Comparison of ENCODE assay signal across 8 cellular contexts in the genomic region with DNA sequence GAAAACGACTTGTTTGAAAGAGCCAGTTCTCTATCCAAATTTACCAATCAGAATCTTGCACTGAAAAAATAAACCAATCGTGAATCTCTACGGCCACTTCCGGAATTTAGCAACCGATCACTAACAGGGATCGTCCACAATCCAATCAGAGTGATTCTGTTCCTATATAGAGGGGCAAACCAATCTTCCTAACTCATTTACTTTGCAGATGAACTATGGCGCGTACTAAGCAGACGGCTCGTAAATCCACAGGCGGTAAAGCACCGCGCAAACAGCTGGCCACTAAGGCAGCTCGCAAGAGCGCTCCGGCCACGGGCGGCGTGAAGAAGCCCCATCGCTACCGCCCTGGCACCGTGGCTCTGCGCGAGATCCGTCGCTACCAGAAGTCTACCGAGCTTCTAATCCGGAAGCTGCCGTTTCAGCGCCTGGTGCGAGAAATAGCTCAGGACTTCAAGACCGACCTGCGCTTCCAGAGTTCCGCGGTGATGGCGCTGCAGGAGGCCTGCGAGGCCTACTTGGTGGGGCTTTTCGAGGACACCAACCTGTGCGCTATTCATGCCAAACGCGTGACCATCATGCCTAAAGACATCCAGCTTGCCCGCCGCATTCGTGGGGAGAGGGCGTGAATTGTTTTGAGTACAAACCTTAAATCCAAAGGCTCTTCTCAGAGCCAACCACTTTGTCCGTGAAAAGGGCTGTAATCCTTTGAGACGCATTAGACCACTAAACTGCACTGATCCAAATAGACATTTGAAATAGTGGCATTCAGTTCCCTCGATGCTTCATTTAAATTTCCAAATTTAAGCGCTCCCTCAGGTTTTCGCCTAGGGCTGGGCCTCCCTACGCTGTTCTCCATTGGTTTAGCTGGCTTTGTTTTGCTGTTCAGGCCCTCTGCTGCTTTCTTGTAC.
A peak's percentile ranks its signal among the peaks of the same experiment; 100 is the strongest.
DNase-seq lines count a peak whose midpoint lies in the region; ATAC-seq and TF ChIP-seq lines count a peak whose summit lies in the region.

No MANE protein-coding gene starts in this region.

- H3K9me3 Mint-ChIP-seq in activated CD4-positive, alpha-beta T cell treated with anti-CD3 and anti-CD28 coated beads, Interleukin-2, amount 10 ng/mL, durations not matched to agents 24 days and 14 days: no peaks in the 10 kb centered on the region
- H3K9me3 Mint-ChIP-seq in activated naive CD4-positive, alpha-beta T cell treated with anti-CD3 and anti-CD28 coated beads, Interleukin-2, amount 10 ng/mL, durations not matched to agents 7 days and 5 days: no peaks in the 10 kb centered on the region

- peak overlapping the region; percentile 74 to 90 for H3K4me3 ChIP-seq in duodenal mucosa (ENCODE audit: low read depth in 1 of 2, low read length in 2 of 2)
- peak overlapping the region; percentile 52 for H3K4me3 ChIP-seq in lower lobe of right lung
- H3K4me3 ChIP-seq in uterus: peak overlapping the region; percentile 42 to 48

- peaks cover 2% of the 10 kb centered on the region for H3K36me3 Mint-ChIP-seq in activated CD4-positive, alpha-beta T cell treated with anti-CD3 and anti-CD28 coated beads, Interleukin-2, amount 10 ng/mL, durations not matched to agents 24 days and 14 days (ENCODE audit: low read depth)
- peaks cover 11% of the 10 kb centered on the region for H3K36me3 Mint-ChIP-seq in activated naive CD4-positive, alpha-beta T cell treated with anti-CD3 and anti-CD28 coated beads, Interleukin-2, amount 10 ng/mL, durations not matched to agents 7 days and 5 days

- H3K27me3 ChIP-seq in duodenal mucosa (ENCODE audit: control insufficient read depth in 1 of 2, insufficient read depth in 2 of 2, low read length in 2 of 2) (no peaks in the 10 kb centered on the region), lower lobe of right lung (ENCODE audit: low read depth) (peaks cover 66% of the 10 kb centered on the region), uterus (peaks cover 0 to 5% of the 10 kb centered on the region in 2 donors)

- H3K27ac ChIP-seq in duodenal mucosa (ENCODE audit: low read depth, low read length): no peak overlapping the region
- no peak overlapping the region for H3K27ac ChIP-seq in lower lobe of right lung
- peak overlapping the region; percentile 86 to 88 for H3K27ac ChIP-seq in uterus

- no peak for TF ChIP-seq POLR2A in uterus (IDR thresholded peaks at IDR 0.05)

- peaks cover 27% of the 10 kb centered on the region for H3K4me1 Mint-ChIP-seq in activated CD4-positive, alpha-beta T cell treated with anti-CD3 and anti-CD28 coated beads, Interleukin-2, amount 10 ng/mL, durations not matched to agents 24 days and 14 days
- H3K4me1 Mint-ChIP-seq in activated naive CD4-positive, alpha-beta T cell treated with anti-CD3 and anti-CD28 coated beads, Interleukin-2, amount 10 ng/mL, durations not matched to agents 7 days and 5 days: peaks cover 38% of the 10 kb centered on the region

- TF ChIP-seq CTCF in lower lobe of right lung (IDR thresholded peaks at IDR 0.05): no peak
- TF ChIP-seq CTCF in uterus (IDR thresholded peaks at IDR 0.05): no peak

- CTCF ChIA-PET in activated naive CD4-positive, alpha-beta T cell treated with anti-CD3 and anti-CD28 coated beads, Interleukin-2, amount 10 ng/mL, durations not matched to agents 7 days and 5 days (lab: Charles Lee): no interaction called here

- H3K27me3 Mint-ChIP-seq in activated CD4-positive, alpha-beta T cell treated with anti-CD3 and anti-CD28 coated beads, Interleukin-2, amount 10 ng/mL, durations not matched to agents 24 days and 14 days: no peaks in the 10 kb centered on the region
- no peaks in the 10 kb centered on the region for H3K27me3 Mint-ChIP-seq in activated naive CD4-positive, alpha-beta T cell treated with anti-CD3 and anti-CD28 coated beads, Interleukin-2, amount 10 ng/mL, durations not matched to agents 7 days and 5 days

- H3K9me3 ChIP-seq in duodenal mucosa (ENCODE audit: control insufficient read depth in 1 of 2, low read length in 2 of 2) (no peaks in the 10 kb centered on the region), lower lobe of right lung (peaks cover 6% of the 10 kb centered on the region), uterus (no peaks in the 10 kb centered on the region)

- H3K36me3 ChIP-seq in duodenal mucosa (ENCODE audit: control insufficient read depth in 1 of 2, insufficient read depth in 2 of 2, low read length in 2 of 2) (peaks cover 0 to 4% of the 10 kb centered on the region in 2 donors), lower lobe of right lung (no peaks in the 10 kb centered on the region), uterus (no peaks in the 10 kb centered on the region)

- peak overlapping the region in 1 of 2 donors; percentile 58 for H3K9ac ChIP-seq in duodenal mucosa (ENCODE audit: low read depth in 1 of 2, low read length in 2 of 2)

- ATAC-seq in lower lobe of right lung (peak in 1 of 2 donors; percentile 16), GM21786 (IDR thresholded peaks at IDR 0.05; ENCODE audit: unreplicated experiment) (no peak)

- DNase-seq in activated CD4-positive, alpha-beta T cell treated with anti-CD3 and anti-CD28 coated beads, Interleukin-2, amount 10 ng/mL, durations not matched to agents 24 days and 14 days: peak; percentile 67
- no peak for DNase-seq in activated CD4-positive, alpha-beta T cell treated with anti-CD3 and anti-CD28 coated beads, Interleukin-2, amount 50 U/mL, for 48 hours
- no peak for DNase-seq in lower lobe of right lung
- DNase-seq in uterus: no peak
- no peak for DNase-seq in NCI-H446 (lab: John Stamatoyannopoulos, UW)
- no peak for DNase-seq in activated naive CD4-positive, alpha-beta T cell treated with anti-CD3 and anti-CD28 coated beads, Interleukin-2, amount 10 ng/mL, durations not matched to agents 7 days and 5 days

- intact Hi-C loops in activated CD4-positive, alpha-beta T cell treated with anti-CD3 and anti-CD28 coated beads, Interleukin-2, amount 10 ng/mL, durations not matched to agents 24 days and 14 days (cut with micrococcal nuclease): loop anchor here (1.0 to 2.0 kb wide), 3 partner anchors 7 to 16 kb away; a partner anchor contains a TSS
- intact Hi-C loops in lower lobe of right lung (cut with DNase I): no loop called here
- intact Hi-C loops in uterus (cut with DNase I; ENCODE audit: low total_unique reads): loop anchor here (10.0 kb wide), 1 partner anchor 50 kb away; a partner anchor contains a TSS

- no peak overlapping the region for H3K27ac Mint-ChIP-seq in activated CD4-positive, alpha-beta T cell treated with anti-CD3 and anti-CD28 coated beads, Interleukin-2, amount 10 ng/mL, durations not matched to agents 24 days and 14 days
- no peak overlapping the region for H3K27ac Mint-ChIP-seq in activated naive CD4-positive, alpha-beta T cell treated with anti-CD3 and anti-CD28 coated beads, Interleukin-2, amount 10 ng/mL, durations not matched to agents 7 days and 5 days

- H3K4me1 ChIP-seq in duodenal mucosa (ENCODE audit: control insufficient read depth in 1 of 2, insufficient read depth in 2 of 2, low read length in 2 of 2) (peaks cover 0 to 7% of the 10 kb centered on the region in 2 donors), lower lobe of right lung (no peaks in the 10 kb centered on the region), uterus (no peaks in the 10 kb centered on the region)

- no peak overlapping the region for H3K4me3 Mint-ChIP-seq in activated CD4-positive, alpha-beta T cell treated with anti-CD3 and anti-CD28 coated beads, Interleukin-2, amount 10 ng/mL, durations not matched to agents 24 days and 14 days
- H3K4me3 Mint-ChIP-seq in activated naive CD4-positive, alpha-beta T cell treated with anti-CD3 and anti-CD28 coated beads, Interleukin-2, amount 10 ng/mL, durations not matched to agents 7 days and 5 days: no peak overlapping the region

Comparison
In these comparisons a context has a peak if more than half of its experiments do, and no peak if none do; other contexts are left out.
1. H3K27ac ChIP-seq: peak in uterus (2 of 2); none in duodenal mucosa (single experiment) and lower lobe of right lung (single experiment).
2. Peak in every context shown above with its lines, with median percentiles within 50 percentile points of each other: H3K4me3 ChIP-seq.